In the genomic region with DNA sequence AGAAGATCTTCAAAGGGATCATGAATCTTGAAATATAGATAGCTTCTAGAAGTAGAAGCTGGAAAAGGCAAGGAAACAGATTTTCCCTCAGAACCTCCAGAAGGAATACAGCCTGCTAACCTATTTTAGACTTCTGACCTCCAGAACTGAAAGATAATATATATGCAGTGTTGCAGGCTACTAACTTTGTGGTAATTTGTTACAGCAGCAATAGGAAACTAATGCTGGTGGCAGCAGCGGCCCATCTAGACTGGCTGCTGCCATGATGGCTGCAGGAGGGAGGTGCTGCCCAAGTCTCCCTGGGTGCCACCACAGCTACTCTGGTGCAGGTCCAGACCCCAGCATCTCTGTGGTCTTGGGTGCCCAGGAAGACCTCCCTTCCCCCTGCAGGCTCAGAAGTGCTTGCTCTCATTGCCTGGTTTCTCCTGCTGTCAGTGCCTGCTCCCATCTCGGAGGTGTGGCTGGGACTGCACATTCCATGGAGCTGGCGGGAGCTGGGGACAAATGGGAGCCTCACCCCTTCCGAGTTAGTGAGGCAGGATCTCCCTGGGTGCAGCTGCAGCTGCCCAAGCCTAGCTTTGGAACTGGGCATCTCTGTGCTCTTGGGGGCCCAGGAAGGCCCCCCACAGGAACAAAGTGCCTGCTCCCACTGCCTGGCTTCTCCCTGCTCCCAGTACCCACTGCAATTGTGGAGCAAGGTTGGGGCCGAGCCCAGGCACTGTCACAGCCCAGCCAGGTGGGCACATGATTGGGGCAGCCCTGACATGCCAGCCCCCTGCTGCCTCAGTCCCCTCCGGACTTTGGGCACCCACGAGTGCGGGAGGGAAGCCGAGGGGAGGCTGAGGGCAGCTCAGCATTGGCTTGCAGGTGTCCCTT, we compare ENCODE assay signal across 1 cellular context.
TF ChIP-seq lines count a peak whose summit lies in the region.

No MANE protein-coding gene starts in this region.

TF ChIP-seq in HepG2, 621 proteins besides CTCF, POLR2A, EP300 and RAD21 (continued from another document and continues in another):
- TF ChIP-seq, protein P1, sequence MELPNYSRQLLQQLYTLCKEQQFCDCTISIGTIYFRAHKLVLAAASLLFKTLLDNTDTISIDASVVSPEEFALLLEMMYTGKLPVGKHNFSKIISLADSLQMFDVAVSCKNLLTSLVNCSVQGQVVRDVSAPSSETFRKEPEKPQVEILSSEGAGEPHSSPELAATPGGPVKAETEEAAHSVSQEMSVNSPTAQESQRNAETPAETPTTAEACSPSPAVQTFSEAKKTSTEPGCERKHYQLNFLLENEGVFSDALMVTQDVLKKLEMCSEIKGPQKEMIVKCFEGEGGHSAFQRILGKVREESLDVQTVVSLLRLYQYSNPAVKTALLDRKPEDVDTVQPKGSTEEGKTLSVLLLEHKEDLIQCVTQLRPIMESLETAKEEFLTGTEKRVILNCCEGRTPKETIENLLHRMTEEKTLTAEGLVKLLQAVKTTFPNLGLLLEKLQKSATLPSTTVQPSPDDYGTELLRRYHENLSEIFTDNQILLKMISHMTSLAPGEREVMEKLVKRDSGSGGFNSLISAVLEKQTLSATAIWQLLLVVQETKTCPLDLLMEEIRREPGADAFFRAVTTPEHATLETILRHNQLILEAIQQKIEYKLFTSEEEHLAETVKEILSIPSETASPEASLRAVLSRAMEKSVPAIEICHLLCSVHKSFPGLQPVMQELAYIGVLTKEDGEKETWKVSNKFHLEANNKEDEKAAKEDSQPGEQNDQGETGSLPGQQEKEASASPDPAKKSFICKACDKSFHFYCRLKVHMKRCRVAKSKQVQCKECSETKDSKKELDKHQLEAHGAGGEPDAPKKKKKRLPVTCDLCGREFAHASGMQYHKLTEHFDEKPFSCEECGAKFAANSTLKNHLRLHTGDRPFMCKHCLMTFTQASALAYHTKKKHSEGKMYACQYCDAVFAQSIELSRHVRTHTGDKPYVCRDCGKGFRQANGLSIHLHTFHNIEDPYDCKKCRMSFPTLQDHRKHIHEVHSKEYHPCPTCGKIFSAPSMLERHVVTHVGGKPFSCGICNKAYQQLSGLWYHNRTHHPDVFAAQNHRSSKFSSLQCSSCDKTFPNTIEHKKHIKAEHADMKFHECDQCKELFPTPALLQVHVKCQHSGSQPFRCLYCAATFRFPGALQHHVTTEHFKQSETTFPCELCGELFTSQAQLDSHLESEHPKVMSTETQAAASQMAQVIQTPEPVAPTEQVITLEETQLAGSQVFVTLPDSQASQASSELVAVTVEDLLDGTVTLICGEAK (IDR thresholded peaks at IDR 0.05), result no peak
- TF ChIP-seq, protein P1 (CRISPR knock-in tag; IDR thresholded peaks at IDR 0.05), result 0 out of 2 replicates have a peak, but pooled peaks have one; percentile 53
- TF ChIP-seq MTA3 (CRISPR knock-in tag; IDR thresholded peaks at IDR 0.05) (no peak), AGO2 (optimal IDR thresholded peaks at IDR 0.05; ENCODE audit: low read depth, low read length) (no peak), STAG1 (CRISPR knock-in tag; IDR thresholded peaks at IDR 0.05) (no peak), CREB1 (IDR thresholded peaks at IDR 0.05) (no peak), CREB1 (CRISPR knock-in tag; IDR thresholded peaks at IDR 0.05) (no peak), AHR (CRISPR knock-in tag; IDR thresholded peaks at IDR 0.05) (0 out of 2 replicates have a peak, but pooled peaks have one; percentile 52), ZNF839 (CRISPR knock-in tag; IDR thresholded peaks at IDR 0.05; ENCODE audit: borderline replicate concordance) (peak; percentile 73; the same call in 1 of the 2 replicates), XRCC5 (optimal IDR thresholded peaks at IDR 0.05; ENCODE audit: low read length) (no peak), ZNF251 (CRISPR knock-in tag; IDR thresholded peaks at IDR 0.05) (no peak), ISX (CRISPR knock-in tag; conservative IDR thresholded peaks at IDR 0.05) (no peak), SATB2 (CRISPR knock-in tag; IDR thresholded peaks at IDR 0.05) (no peak), ZNF205 (CRISPR knock-in tag; IDR thresholded peaks at IDR 0.05) (no peak), CBFB (CRISPR knock-in tag; IDR thresholded peaks at IDR 0.05) (no peak), GZF1 (CRISPR knock-in tag; IDR thresholded peaks at IDR 0.05) (no peak)
- TF ChIP-seq, protein P2, sequence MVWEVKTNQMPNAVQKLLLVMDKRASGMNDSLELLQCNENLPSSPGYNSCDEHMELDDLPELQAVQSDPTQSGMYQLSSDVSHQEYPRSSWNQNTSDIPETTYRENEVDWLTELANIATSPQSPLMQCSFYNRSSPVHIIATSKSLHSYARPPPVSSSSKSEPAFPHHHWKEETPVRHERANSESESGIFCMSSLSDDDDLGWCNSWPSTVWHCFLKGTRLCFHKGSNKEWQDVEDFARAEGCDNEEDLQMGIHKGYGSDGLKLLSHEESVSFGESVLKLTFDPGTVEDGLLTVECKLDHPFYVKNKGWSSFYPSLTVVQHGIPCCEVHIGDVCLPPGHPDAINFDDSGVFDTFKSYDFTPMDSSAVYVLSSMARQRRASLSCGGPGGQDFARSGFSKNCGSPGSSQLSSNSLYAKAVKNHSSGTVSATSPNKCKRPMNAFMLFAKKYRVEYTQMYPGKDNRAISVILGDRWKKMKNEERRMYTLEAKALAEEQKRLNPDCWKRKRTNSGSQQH (CRISPR knock-in tag; IDR thresholded peaks at IDR 0.05; ENCODE audit: low read depth), result no peak
- TF ChIP-seq, protein P3, sequence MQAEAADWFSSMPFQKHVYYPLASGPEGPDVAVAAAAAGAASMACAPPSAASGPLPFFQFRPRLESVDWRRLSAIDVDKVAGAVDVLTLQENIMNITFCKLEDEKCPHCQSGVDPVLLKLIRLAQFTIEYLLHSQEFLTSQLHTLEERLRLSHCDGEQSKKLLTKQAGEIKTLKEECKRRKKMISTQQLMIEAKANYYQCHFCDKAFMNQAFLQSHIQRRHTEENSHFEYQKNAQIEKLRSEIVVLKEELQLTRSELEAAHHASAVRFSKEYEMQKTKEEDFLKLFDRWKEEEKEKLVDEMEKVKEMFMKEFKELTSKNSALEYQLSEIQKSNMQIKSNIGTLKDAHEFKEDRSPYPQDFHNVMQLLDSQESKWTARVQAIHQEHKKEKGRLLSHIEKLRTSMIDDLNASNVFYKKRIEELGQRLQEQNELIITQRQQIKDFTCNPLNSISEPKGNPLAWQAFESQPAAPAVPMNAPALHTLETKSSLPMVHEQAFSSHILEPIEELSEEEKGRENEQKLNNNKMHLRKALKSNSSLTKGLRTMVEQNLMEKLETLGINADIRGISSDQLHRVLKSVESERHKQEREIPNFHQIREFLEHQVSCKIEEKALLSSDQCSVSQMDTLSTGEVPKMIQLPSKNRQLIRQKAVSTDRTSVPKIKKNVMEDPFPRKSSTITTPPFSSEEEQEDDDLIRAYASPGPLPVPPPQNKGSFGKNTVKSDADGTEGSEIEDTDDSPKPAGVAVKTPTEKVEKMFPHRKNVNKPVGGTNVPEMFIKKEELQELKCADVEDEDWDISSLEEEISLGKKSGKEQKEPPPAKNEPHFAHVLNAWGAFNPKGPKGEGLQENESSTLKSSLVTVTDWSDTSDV (CRISPR knock-in tag; IDR thresholded peaks at IDR 0.05), result peak; percentile 56; the same call in 1 of the 2 replicates
- TF ChIP-seq, protein P4, sequence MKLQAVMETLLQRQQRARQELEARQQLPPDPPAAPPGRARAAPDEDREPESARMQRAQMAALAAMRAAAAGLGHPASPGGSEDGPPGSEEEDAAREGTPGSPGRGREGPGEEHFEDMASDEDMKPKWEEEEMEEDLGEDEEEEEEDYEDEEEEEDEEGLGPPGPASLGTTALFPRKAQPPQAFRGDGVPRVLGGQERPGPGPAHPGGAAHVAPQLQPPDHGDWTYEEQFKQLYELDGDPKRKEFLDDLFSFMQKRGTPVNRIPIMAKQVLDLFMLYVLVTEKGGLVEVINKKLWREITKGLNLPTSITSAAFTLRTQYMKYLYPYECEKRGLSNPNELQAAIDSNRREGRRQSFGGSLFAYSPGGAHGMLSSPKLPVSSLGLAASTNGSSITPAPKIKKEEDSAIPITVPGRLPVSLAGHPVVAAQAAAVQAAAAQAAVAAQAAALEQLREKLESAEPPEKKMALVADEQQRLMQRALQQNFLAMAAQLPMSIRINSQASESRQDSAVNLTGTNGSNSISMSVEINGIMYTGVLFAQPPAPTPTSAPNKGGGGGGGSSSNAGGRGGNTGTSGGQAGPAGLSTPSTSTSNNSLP (IDR thresholded peaks at IDR 0.05; ENCODE audit: low read depth, low read length), result no peak
- TF ChIP-seq, protein P5, sequence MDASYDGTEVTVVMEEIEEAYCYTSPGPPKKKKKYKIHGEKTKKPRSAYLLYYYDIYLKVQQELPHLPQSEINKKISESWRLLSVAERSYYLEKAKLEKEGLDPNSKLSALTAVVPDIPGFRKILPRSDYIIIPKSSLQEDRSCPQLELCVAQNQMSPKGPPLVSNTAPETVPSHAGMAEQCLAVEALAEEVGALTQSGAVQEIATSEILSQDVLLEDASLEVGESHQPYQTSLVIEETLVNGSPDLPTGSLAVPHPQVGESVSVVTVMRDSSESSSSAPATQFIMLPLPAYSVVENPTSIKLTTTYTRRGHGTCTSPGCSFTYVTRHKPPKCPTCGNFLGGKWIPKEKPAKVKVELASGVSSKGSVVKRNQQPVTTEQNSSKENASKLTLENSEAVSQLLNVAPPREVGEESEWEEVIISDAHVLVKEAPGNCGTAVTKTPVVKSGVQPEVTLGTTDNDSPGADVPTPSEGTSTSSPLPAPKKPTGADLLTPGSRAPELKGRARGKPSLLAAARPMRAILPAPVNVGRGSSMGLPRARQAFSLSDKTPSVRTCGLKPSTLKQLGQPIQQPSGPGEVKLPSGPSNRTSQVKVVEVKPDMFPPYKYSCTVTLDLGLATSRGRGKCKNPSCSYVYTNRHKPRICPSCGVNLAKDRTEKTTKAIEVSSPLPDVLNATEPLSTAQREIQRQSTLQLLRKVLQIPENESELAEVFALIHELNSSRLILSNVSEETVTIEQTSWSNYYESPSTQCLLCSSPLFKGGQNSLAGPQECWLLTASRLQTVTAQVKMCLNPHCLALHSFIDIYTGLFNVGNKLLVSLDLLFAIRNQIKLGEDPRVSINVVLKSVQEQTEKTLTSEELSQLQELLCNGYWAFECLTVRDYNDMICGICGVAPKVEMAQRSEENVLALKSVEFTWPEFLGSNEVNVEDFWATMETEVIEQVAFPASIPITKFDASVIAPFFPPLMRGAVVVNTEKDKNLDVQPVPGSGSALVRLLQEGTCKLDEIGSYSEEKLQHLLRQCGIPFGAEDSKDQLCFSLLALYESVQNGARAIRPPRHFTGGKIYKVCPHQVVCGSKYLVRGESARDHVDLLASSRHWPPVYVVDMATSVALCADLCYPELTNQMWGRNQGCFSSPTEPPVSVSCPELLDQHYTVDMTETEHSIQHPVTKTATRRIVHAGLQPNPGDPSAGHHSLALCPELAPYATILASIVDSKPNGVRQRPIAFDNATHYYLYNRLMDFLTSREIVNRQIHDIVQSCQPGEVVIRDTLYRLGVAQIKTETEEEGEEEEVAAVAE (CRISPR knock-in tag; IDR thresholded peaks at IDR 0.05; ENCODE audit: borderline replicate concordance), result no peak
- TF ChIP-seq, protein P6, sequence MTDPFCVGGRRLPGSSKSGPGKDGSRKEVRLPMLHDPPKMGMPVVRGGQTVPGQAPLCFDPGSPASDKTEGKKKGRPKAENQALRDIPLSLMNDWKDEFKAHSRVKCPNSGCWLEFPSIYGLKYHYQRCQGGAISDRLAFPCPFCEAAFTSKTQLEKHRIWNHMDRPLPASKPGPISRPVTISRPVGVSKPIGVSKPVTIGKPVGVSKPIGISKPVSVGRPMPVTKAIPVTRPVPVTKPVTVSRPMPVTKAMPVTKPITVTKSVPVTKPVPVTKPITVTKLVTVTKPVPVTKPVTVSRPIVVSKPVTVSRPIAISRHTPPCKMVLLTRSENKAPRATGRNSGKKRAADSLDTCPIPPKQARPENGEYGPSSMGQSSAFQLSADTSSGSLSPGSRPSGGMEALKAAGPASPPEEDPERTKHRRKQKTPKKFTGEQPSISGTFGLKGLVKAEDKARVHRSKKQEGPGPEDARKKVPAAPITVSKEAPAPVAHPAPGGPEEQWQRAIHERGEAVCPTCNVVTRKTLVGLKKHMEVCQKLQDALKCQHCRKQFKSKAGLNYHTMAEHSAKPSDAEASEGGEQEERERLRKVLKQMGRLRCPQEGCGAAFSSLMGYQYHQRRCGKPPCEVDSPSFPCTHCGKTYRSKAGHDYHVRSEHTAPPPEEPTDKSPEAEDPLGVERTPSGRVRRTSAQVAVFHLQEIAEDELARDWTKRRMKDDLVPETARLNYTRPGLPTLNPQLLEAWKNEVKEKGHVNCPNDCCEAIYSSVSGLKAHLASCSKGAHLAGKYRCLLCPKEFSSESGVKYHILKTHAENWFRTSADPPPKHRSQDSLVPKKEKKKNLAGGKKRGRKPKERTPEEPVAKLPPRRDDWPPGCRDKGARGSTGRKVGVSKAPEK (CRISPR knock-in tag; IDR thresholded peaks at IDR 0.05; ENCODE audit: borderline replicate concordance), result no peak
- TF ChIP-seq, protein P7, sequence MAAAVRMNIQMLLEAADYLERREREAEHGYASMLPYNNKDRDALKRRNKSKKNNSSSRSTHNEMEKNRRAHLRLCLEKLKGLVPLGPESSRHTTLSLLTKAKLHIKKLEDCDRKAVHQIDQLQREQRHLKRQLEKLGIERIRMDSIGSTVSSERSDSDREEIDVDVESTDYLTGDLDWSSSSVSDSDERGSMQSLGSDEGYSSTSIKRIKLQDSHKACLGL (CRISPR knock-in tag; IDR thresholded peaks at IDR 0.05), result no peak
- TF ChIP-seq, protein P8, sequence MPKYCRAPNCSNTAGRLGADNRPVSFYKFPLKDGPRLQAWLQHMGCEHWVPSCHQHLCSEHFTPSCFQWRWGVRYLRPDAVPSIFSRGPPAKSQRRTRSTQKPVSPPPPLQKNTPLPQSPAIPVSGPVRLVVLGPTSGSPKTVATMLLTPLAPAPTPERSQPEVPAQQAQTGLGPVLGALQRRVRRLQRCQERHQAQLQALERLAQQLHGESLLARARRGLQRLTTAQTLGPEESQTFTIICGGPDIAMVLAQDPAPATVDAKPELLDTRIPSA (CRISPR knock-in tag; IDR thresholded peaks at IDR 0.05; ENCODE audit: borderline replicate concordance), result no peak
